In the genomic region with DNA sequence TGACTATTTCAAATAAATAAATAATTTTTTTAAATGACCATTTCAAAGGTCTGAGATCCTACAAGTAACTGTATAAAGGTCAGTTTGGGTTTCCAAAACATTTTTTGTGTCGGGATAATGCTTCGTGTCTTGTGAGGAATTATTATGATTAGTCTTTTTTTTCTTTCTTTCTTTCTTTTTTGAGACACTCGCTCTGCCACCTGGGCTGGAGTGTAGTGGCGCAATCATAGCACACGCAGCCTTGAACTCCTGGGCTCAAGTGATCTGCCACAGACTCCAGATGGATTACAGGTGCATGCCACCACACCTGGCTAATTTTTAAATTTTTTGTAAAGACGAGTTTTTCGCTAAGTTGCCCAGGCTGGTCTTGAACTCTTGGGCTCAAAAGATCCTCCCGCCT, we compare ENCODE assay signal across 1 cellular context.
TF ChIP-seq lines count a peak whose summit lies in the region.

No MANE protein-coding gene starts in this region.

TF ChIP-seq in HEK293, 187 proteins besides CTCF, POLR2A, EP300 and RAD21 (continued from another document):
- TF ChIP-seq, protein P1, sequence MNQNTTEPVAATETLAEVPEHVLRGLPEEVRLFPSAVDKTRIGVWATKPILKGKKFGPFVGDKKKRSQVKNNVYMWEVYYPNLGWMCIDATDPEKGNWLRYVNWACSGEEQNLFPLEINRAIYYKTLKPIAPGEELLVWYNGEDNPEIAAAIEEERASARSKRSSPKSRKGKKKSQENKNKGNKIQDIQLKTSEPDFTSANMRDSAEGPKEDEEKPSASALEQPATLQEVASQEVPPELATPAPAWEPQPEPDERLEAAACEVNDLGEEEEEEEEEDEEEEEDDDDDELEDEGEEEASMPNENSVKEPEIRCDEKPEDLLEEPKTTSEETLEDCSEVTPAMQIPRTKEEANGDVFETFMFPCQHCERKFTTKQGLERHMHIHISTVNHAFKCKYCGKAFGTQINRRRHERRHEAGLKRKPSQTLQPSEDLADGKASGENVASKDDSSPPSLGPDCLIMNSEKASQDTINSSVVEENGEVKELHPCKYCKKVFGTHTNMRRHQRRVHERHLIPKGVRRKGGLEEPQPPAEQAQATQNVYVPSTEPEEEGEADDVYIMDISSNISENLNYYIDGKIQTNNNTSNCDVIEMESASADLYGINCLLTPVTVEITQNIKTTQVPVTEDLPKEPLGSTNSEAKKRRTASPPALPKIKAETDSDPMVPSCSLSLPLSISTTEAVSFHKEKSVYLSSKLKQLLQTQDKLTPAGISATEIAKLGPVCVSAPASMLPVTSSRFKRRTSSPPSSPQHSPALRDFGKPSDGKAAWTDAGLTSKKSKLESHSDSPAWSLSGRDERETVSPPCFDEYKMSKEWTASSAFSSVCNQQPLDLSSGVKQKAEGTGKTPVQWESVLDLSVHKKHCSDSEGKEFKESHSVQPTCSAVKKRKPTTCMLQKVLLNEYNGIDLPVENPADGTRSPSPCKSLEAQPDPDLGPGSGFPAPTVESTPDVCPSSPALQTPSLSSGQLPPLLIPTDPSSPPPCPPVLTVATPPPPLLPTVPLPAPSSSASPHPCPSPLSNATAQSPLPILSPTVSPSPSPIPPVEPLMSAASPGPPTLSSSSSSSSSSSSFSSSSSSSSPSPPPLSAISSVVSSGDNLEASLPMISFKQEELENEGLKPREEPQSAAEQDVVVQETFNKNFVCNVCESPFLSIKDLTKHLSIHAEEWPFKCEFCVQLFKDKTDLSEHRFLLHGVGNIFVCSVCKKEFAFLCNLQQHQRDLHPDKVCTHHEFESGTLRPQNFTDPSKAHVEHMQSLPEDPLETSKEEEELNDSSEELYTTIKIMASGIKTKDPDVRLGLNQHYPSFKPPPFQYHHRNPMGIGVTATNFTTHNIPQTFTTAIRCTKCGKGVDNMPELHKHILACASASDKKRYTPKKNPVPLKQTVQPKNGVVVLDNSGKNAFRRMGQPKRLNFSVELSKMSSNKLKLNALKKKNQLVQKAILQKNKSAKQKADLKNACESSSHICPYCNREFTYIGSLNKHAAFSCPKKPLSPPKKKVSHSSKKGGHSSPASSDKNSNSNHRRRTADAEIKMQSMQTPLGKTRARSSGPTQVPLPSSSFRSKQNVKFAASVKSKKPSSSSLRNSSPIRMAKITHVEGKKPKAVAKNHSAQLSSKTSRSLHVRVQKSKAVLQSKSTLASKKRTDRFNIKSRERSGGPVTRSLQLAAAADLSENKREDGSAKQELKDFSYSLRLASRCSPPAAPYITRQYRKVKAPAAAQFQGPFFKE (tag by site-specific recombination; IDR thresholded peaks at IDR 0.05; ENCODE audit: borderline replicate concordance): no peak
- TF ChIP-seq, protein P2, sequence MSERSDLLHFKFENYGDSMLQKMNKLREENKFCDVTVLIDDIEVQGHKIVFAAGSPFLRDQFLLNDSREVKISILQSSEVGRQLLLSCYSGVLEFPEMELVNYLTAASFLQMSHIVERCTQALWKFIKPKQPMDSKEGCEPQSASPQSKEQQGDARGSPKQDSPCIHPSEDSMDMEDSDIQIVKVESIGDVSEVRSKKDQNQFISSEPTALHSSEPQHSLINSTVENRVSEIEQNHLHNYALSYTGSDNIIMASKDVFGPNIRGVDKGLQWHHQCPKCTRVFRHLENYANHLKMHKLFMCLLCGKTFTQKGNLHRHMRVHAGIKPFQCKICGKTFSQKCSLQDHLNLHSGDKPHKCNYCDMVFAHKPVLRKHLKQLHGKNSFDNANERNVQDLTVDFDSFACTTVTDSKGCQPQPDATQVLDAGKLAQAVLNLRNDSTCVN (tag by site-specific recombination; optimal IDR thresholded peaks at IDR 0.05): no peak
- TF ChIP-seq KLF8 (tag by site-specific recombination; IDR thresholded peaks at IDR 0.05) (no peak), ZNF24 (tag by site-specific recombination; IDR thresholded peaks at IDR 0.05) (no peak), ZNF157 (tag by site-specific recombination; IDR thresholded peaks at IDR 0.05) (no peak), ZIC2 (tag by site-specific recombination; IDR thresholded peaks at IDR 0.05) (no peak)
- TF ChIP-seq, protein P3, sequence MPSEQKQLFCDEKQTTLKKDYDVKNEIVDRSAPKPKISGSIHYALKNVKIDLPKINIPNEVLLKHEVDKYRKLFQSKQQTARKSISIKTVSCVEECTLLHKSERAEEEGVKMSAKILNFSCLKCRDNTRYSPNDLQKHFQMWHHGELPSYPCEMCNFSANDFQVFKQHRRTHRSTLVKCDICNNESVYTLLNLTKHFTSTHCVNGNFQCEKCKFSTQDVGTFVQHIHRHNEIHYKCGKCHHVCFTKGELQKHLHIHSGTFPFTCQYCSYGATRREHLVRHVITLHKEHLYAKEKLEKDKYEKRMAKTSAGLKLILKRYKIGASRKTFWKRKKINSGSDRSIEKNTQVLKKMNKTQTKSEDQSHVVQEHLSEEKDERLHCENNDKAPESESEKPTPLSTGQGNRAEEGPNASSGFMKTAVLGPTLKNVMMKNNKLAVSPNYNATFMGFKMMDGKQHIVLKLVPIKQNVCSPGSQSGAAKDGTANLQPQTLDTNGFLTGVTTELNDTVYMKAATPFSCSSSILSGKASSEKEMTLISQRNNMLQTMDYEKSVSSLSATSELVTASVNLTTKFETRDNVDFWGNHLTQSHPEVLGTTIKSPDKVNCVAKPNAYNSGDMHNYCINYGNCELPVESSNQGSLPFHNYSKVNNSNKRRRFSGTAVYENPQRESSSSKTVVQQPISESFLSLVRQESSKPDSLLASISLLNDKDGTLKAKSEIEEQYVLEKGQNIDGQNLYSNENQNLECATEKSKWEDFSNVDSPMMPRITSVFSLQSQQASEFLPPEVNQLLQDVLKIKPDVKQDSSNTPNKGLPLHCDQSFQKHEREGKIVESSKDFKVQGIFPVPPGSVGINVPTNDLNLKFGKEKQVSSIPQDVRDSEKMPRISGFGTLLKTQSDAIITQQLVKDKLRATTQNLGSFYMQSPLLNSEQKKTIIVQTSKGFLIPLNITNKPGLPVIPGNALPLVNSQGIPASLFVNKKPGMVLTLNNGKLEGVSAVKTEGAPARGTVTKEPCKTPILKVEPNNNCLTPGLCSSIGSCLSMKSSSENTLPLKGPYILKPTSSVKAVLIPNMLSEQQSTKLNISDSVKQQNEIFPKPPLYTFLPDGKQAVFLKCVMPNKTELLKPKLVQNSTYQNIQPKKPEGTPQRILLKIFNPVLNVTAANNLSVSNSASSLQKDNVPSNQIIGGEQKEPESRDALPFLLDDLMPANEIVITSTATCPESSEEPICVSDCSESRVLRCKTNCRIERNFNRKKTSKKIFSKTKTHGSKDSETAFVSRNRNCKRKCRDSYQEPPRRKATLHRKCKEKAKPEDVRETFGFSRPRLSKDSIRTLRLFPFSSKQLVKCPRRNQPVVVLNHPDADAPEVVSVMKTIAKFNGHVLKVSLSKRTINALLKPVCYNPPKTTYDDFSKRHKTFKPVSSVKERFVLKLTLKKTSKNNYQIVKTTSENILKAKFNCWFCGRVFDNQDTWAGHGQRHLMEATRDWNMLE (tag by site-specific recombination; conservative IDR thresholded peaks at IDR 0.05; ENCODE audit: low read depth): no peak
- TF ChIP-seq, protein P4, sequence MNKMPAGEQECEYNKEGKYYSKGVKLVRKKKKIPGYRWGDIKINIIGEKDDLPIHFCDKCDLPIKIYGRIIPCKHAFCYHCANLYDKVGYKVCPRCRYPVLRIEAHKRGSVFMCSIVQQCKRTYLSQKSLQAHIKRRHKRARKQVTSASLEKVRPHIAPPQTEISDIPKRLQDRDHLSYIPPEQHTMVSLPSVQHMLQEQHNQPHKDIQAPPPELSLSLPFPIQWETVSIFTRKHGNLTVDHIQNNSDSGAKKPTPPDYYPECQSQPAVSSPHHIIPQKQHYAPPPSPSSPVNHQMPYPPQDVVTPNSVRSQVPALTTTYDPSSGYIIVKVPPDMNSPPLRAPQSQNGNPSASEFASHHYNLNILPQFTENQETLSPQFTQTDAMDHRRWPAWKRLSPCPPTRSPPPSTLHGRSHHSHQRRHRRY (tag by site-specific recombination; IDR thresholded peaks at IDR 0.05): no peak
